13 cellular contexts compared by ENCODE assay signal in genomic region chr11:112968988-112969714, GRCh38. TPM values are rescaled to one million over a fixed set of nuclear protein-coding genes. Genes with fewer than 3 reads are reported as not detected.
DNase-seq lines count a peak whose midpoint lies in the region; ATAC-seq, FAIRE-seq and TF ChIP-seq lines count a peak whose summit lies in the region.
"Had no signal": no experiment of that assay in that cellular context is flagged by ENCODE, and none has a peak within 500 bp of the region (broad histone marks: within the 10 kb centered on the region; RNA-seq: fewer than 3 reads in every experiment).

No MANE protein-coding gene starts in this region.

- no peak for TF ChIP-seq CTCF in fibroblast of lung (conservative IDR thresholded peaks at IDR 0.05 in 1 of 2, IDR thresholded peaks at IDR 0.05 in 1 of 2; ENCODE audit: low read depth in 1 of 2, low read length in 2 of 2)

- H2AFZ ChIP-seq in fibroblast of lung (ENCODE audit: low read length), result no peak overlapping the region

- peak; percentile 69 for DNase-seq in H4 (ENCODE audit: low spot score)
- peak; percentile 71 for DNase-seq in RCC 7860 (ENCODE audit: low spot score)
- DNase-seq in fibroblast of lung (ENCODE audit: low read depth in 2 of 2), result peak; percentile 62 to 81
- peak; percentile 7 for DNase-seq in renal cortical epithelial cell (ENCODE audit: low read depth)
- no peak for DNase-seq in activated CD4-positive, CD25-positive, alpha-beta regulatory T cell (lab: John Stamatoyannopoulos, UW)
- no peak for DNase-seq in Kasumi-1 (lab: John Stamatoyannopoulos, UW)
- DNase-seq: activated naive CD8-positive, alpha-beta T cell treated with anti-CD3 and anti-CD28 coated beads, Interleukin-2, amount 10 ng/mL, durations not matched to agents 7 days and 5 days; mammary epithelial cell; nucleus accumbens; SW 1271 had no signal

- H3K9me3 ChIP-seq in fibroblast of lung (ENCODE audit: control insufficient read depth, insufficient read depth, low read depth, low read length), result no peaks in the 10 kb centered on the region

- H3K79me2 ChIP-seq in fibroblast of lung (ENCODE audit: control insufficient read depth, insufficient read depth, low read length), result no peaks in the 10 kb centered on the region

- FAIRE-seq in RCC 7860 (lab: Jason Lieb, UNC), result peak; percentile 84

- H3K4me3 ChIP-seq in fibroblast of lung (replicated peaks in 1 of 4; ENCODE audit: control extremely low read depth in 1 of 4, insufficient read depth in 1 of 4, low read depth in 3 of 4, low read length in 4 of 4), result no peak overlapping the region

- H3K27ac ChIP-seq in fibroblast of lung (ENCODE audit: insufficient read depth, low read length), result no peak overlapping the region

- no peaks in the 10 kb centered on the region for H4K20me1 ChIP-seq in fibroblast of lung (ENCODE audit: control insufficient read depth, extremely low read depth, insufficient read depth, low read length)

- no peaks in the 10 kb centered on the region for H3K4me1 ChIP-seq in fibroblast of lung (ENCODE audit: control insufficient read depth, extremely low read depth, insufficient read depth, low read length)

- no peak overlapping the region for H3K4me2 ChIP-seq in fibroblast of lung (ENCODE audit: extremely low read depth, insufficient read depth, low read length)

- H3K36me3 ChIP-seq in fibroblast of lung (ENCODE audit: control insufficient read depth, insufficient read depth, low read length), result no peaks in the 10 kb centered on the region

- no peak overlapping the region for H3K9ac ChIP-seq in fibroblast of lung (ENCODE audit: insufficient read depth, low read length)

- ATAC-seq in HG03039 (IDR thresholded peaks at IDR 0.05; ENCODE audit: unreplicated experiment) (no peak), GM18517 (IDR thresholded peaks at IDR 0.05; ENCODE audit: unreplicated experiment) (no peak)
- ATAC-seq: HCT116 had no signal

- H3K27me3 ChIP-seq in fibroblast of lung (ENCODE audit: control insufficient read depth, insufficient read depth, low read length), result no peaks in the 10 kb centered on the region

RNA-seq across cellular contexts. Expression of gene NCAM1, which starts 7.9 kb away (rescaled TPM):
- total RNA-seq in H4 (2014; rRNA removed; shearing (Covaris generic)), result 4.8 and 5.0 TPM in 2 replicates
- total RNA-seq in fibroblast of lung, result 0.51 and 2.6 TPM in 2 replicates
- 0.17 and 0.84 TPM in 2 replicates for polyA plus RNA-seq in fibroblast of lung
- polyA plus RNA-seq in fibroblast of lung (2012), result 0.10 and 0.73 TPM in 2 replicates
- 4.2 TPM in 1 of 2 replicates, not detected in the other for polyA minus RNA-seq in fibroblast of lung (ENCODE audit: low replicate concordance)
- total RNA-seq in renal cortical epithelial cell, result 1.9 and 3.9 TPM in 2 replicates

Comparison
In these comparisons a context has a peak if more than half of its experiments do, and no peak if none do; other contexts are left out.
1. DNase-seq: peak in H4 (single experiment), RCC 7860 (single experiment), fibroblast of lung (2 of 2) and renal cortical epithelial cell (single experiment); none in activated CD4-positive, CD25-positive, alpha-beta regulatory T cell (0 of 4) and Kasumi-1 (0 of 2).